In genomic region chr4:185202984-185203379, GRCh38 we compare ENCODE assay signal across 7 cellular contexts. TPM values are rescaled to one million over a fixed set of nuclear protein-coding genes. Genes with fewer than 3 reads are reported as not detected.
A peak's percentile ranks its signal among the peaks of the same experiment; 100 is the strongest.
DNase-seq lines count a peak whose midpoint lies in the region; ATAC-seq, FAIRE-seq and TF ChIP-seq lines count a peak whose summit lies in the region.

No MANE protein-coding gene starts in this region.

- intact Hi-C loops in HepG2 (cut with micrococcal nuclease; ENCODE audit: unreplicated experiment), result loop anchor here (5.0 kb wide), 2 partner anchors 61 to 194 kb away; partner anchors contain the start of genes ANKRD37, LRP2BP and SLC25A4

- FAIRE-seq in HepG2 (lab: Jason Lieb, UNC), result peak; percentile 40

- H3K9me3 Mint-ChIP-seq in activated naive CD8-positive, alpha-beta T cell (ENCODE audit: low read depth), result no peaks in the 10 kb centered on the region

- no peaks in the 10 kb centered on the region for H3K9me3 ChIP-seq in HepG2 (ENCODE audit: low read length)
- H3K9me3 ChIP-seq in upper lobe of left lung, result no peaks in the 10 kb centered on the region

- H3K27ac Mint-ChIP-seq in activated naive CD8-positive, alpha-beta T cell, result peak overlapping the region; percentile 99

- no peak for TF ChIP-seq POLR2A in HepG2 (IDR thresholded peaks at IDR 0.05; ENCODE audit: insufficient read depth in 1 of 2, low read depth in 2 of 2, low read length in 2 of 2)
- TF ChIP-seq POLR2A in upper lobe of left lung (IDR thresholded peaks at IDR 0.05), result no peak

- H3K27ac ChIP-seq in HepG2 (ENCODE audit: extremely low read length, insufficient read depth, low read length), result peak overlapping the region; percentile 96
- peak overlapping the region; percentile 92 to 97 (median 96) for H3K27ac ChIP-seq in upper lobe of left lung

- peak overlapping the region; percentile 95 for H3K4me3 Mint-ChIP-seq in activated naive CD8-positive, alpha-beta T cell

- peak; percentile 7 for ATAC-seq in GM19452 (IDR thresholded peaks at IDR 0.05; ENCODE audit: unreplicated experiment)
- peak; percentile 17 for ATAC-seq in HG03354 (IDR thresholded peaks at IDR 0.05; ENCODE audit: poor library complexity, severe bottlenecking, unreplicated experiment)
- ATAC-seq in HepG2, result peak; percentile 14
- no peak for ATAC-seq in upper lobe of left lung (ENCODE audit: low FRiP score in 2 of 2)

- no peak for DNase-seq in HepG2 (ENCODE audit: low spot score)
- no peak for DNase-seq in upper lobe of left lung
- no peak for DNase-seq in NCI-H2081 (lab: John Stamatoyannopoulos, UW)
- DNase-seq in HPDE6-E6E7 (ENCODE audit: extremely low spot score), result no peak

- H3K4me3 ChIP-seq in HepG2 (replicated peaks in 1 of 3; ENCODE audit: insufficient read depth in 1 of 3, low read depth in 2 of 3, low read length in 3 of 3) (peak overlapping the region; percentile 66 to 82 (median 73)), upper lobe of left lung (peak overlapping the region in 3 of 4 donors; percentile 74 to 82 (median 81))

- CTCF ChIA-PET in HepG2 (lab: Yijun Ruan, JAX; ENCODE audit: low intra/inter-chr PET ratio, low total read pairs), result no interaction called here

- H3K36me3 ChIP-seq in HepG2 (replicated peaks in 1 of 2; ENCODE audit: control insufficient read depth in 1 of 2, insufficient read depth in 2 of 2, low read length in 2 of 2), result peaks cover 0 to 5% of the 10 kb centered on the region in 2 experiments; a peak in 1 of 5 replicates
- no peaks in the 10 kb centered on the region for H3K36me3 ChIP-seq in upper lobe of left lung

- peak overlapping the region; percentile 97 for H3K9ac ChIP-seq in HepG2 (ENCODE audit: insufficient read depth, low read depth, low read length)

- no peaks in the 10 kb centered on the region for H3K27me3 ChIP-seq in HepG2 (ENCODE audit: control insufficient read depth in 1 of 2, insufficient read depth in 2 of 2, low read length in 2 of 2)
- no peaks in the 10 kb centered on the region for H3K27me3 ChIP-seq in upper lobe of left lung

- in situ Hi-C loops in HepG2 (cut with HindIII; ENCODE audit: extremely low pct_ligation_motif_present, low pct_unique_long_range_greater_than_20kb), result no loop called here

- 3% methylated on average over 7 of the region's 7 CpGs for WGBS in HepG2 (ENCODE audit: low lambda C conversion rate)
- 74 to 76% methylated on average over 7 of the region's 7 CpGs for WGBS in upper lobe of left lung, 2 donors

- peaks cover 39% of the 10 kb centered on the region for H3K4me1 Mint-ChIP-seq in activated naive CD8-positive, alpha-beta T cell (ENCODE audit: low read depth)

- H3K4me2 ChIP-seq in HepG2 (ENCODE audit: low read depth, low read length), result peak overlapping the region; percentile 98

- BruUV-seq in HepG2 (replicated peaks; lab: Mats Ljungman, UMichigan), result TSS peak; percentile 74

- POLR2A ChIA-PET in HepG2 (lab: Yijun Ruan, JAX), result interaction anchor here (1.6 to 3.2 kb wide), 2 partner anchors 9 to 60 kb away, joined by 4 to 16 read pairs; partner anchors contain the start of gene SLC25A4

- H4K20me1 ChIP-seq in HepG2 (ENCODE audit: insufficient read depth, low read length), result no peaks in the 10 kb centered on the region

- no peak overlapping the region for H2AFZ ChIP-seq in HepG2 (ENCODE audit: low read length)

- TF ChIP-seq RAD21 in HepG2 (CRISPR knock-in tag; IDR thresholded peaks at IDR 0.05), result no peak

- H3K4me1 ChIP-seq in HepG2 (ENCODE audit: insufficient read depth, low read length) (peaks cover 50% of the 10 kb centered on the region), upper lobe of left lung (peaks cover 16 to 30% (median 22%) of the 10 kb centered on the region in 4 donors)

- no peaks in the 10 kb centered on the region for H3K27me3 Mint-ChIP-seq in activated naive CD8-positive, alpha-beta T cell

- H3K79me2 ChIP-seq in HepG2 (ENCODE audit: insufficient read depth, low read length), result peaks cover 47% of the 10 kb centered on the region

- no peak for TF ChIP-seq CTCF in HepG2 (CRISPR knock-in tag; IDR thresholded peaks at IDR 0.05)
- no peak for TF ChIP-seq CTCF in upper lobe of left lung (IDR thresholded peaks at IDR 0.05)

- no peak for TF ChIP-seq EP300 in HepG2 (IDR thresholded peaks at IDR 0.05; ENCODE audit: low read depth in 2 of 2, low read length in 2 of 2)
- TF ChIP-seq EP300 in HepG2 (CRISPR knock-in tag; IDR thresholded peaks at IDR 0.05; ENCODE audit: borderline replicate concordance), result no peak
- no peak for TF ChIP-seq EP300 in upper lobe of left lung (IDR thresholded peaks at IDR 0.05)

- H3K36me3 Mint-ChIP-seq in activated naive CD8-positive, alpha-beta T cell, result no peaks in the 10 kb centered on the region

RNA-seq across cellular contexts. Expression of gene CFAP97, which starts 0.8 kb away (rescaled TPM):
- total RNA-seq in HepG2 (2016; rRNA removed; fragmentation: Illumina TruSeq; extraction: Trizol) (44.4 and 67.9 TPM in 2 replicates), upper lobe of left lung (10 to 100 TPM; 12.3 to 42.9 (median 24.0) TPM)
- 10.4 and 12.7 TPM in 2 replicates for total RNA-seq in HepG2 (2016; cell fraction: cytosol; rRNA removed; fragmentation: Illumina TruSeq; extraction: Trizol; ENCODE audit: low read depth)
- total RNA-seq in HepG2 (2016; cell fraction: insoluble cytoplasmic fraction; rRNA removed; fragmentation: Illumina TruSeq; extraction: Trizol), result 44.5 and 66.3 TPM in 2 replicates
- total RNA-seq in HepG2 (2016; cell fraction: membrane; rRNA removed; fragmentation: Illumina TruSeq; extraction: Trizol), result 34.3 and 42.9 TPM in 2 replicates
- 29.7 and 33.6 TPM in 2 replicates for total RNA-seq in HepG2 (2016; cell fraction: nucleus; rRNA removed; fragmentation: Illumina TruSeq; extraction: Trizol)
- 22.6 and 32.1 TPM in 2 replicates for polyA plus RNA-seq in HepG2 (2011; rRNA removed)
- 11.1 and 19.6 TPM in 2 replicates for polyA plus RNA-seq in HepG2 (2011; cell fraction: cytosol; rRNA removed)
- polyA plus RNA-seq in HepG2 (2011; cell fraction: nucleus; rRNA removed), result 8.6 and 13.8 TPM in 2 replicates
- polyA plus RNA-seq in HepG2 (2012), result 26.2 and 40.6 TPM in 2 replicates
- 3.5 and 4.6 TPM in 2 replicates for polyA plus RNA-seq in HepG2 (2016; cell fraction: cytosol; fragmentation: Illumina TruSeq; extraction: Trizol; ENCODE audit: low read depth)
- polyA plus RNA-seq in HepG2 (2016; cell fraction: insoluble cytoplasmic fraction; fragmentation: Illumina TruSeq; extraction: Trizol; ENCODE audit: low read depth), result 49.3 and 51.9 TPM in 2 replicates
- 14.3 and 17.2 TPM in 2 replicates for polyA plus RNA-seq in HepG2 (2016; cell fraction: membrane; fragmentation: Illumina TruSeq; extraction: Trizol; ENCODE audit: low read depth)
- 25.5 and 26.7 TPM in 2 replicates for polyA plus RNA-seq in HepG2 (2016; cell fraction: nucleus; fragmentation: Illumina TruSeq; extraction: Trizol; ENCODE audit: insufficient read depth, low read depth)
- polyA minus RNA-seq in HepG2 (2011; rRNA and poly(A)+ RNA removed; ENCODE audit: low replicate concordance), result 9.1 and 15.6 TPM in 2 replicates
- 25.9 and 35.6 TPM in 2 replicates for polyA minus RNA-seq in HepG2 (2011; cell fraction: cytosol; rRNA and poly(A)+ RNA removed)
- polyA minus RNA-seq in HepG2 (2011; cell fraction: nucleus; rRNA and poly(A)+ RNA removed), result 51.6 and 68.6 TPM in 2 replicates

RNA-seq across cellular contexts. Expression of gene SNX25, which starts 6.4 kb away (rescaled TPM):
- total RNA-seq in HepG2 (2016; rRNA removed; fragmentation: Illumina TruSeq; extraction: Trizol), result 19.7 and 23.4 TPM in 2 replicates
- total RNA-seq in HepG2 (2016; cell fraction: cytosol; rRNA removed; fragmentation: Illumina TruSeq; extraction: Trizol; ENCODE audit: low read depth), result 116 and 134 TPM in 2 replicates
- 18.7 and 25.1 TPM in 2 replicates for total RNA-seq in HepG2 (2016; cell fraction: insoluble cytoplasmic fraction; rRNA removed; fragmentation: Illumina TruSeq; extraction: Trizol)
- total RNA-seq in HepG2 (2016; cell fraction: membrane; rRNA removed; fragmentation: Illumina TruSeq; extraction: Trizol), result 50.6 and 53.0 TPM in 2 replicates
- 24.7 and 25.8 TPM in 2 replicates for total RNA-seq in HepG2 (2016; cell fraction: nucleus; rRNA removed; fragmentation: Illumina TruSeq; extraction: Trizol)
- 21.2 and 23.5 TPM in 2 replicates for polyA plus RNA-seq in HepG2 (2011; rRNA removed)
- 6.4 and 11.9 TPM in 2 replicates for polyA plus RNA-seq in HepG2 (2011; cell fraction: cytosol; rRNA removed)
- 11.8 and 16.0 TPM in 2 replicates for polyA plus RNA-seq in HepG2 (2011; cell fraction: nucleus; rRNA removed)
- polyA plus RNA-seq in HepG2 (2012), result 23.5 and 24.1 TPM in 2 replicates
- polyA plus RNA-seq in HepG2 (2016; cell fraction: cytosol; fragmentation: Illumina TruSeq; extraction: Trizol; ENCODE audit: low read depth), result 5.2 and 5.6 TPM in 2 replicates
- 15.3 and 15.6 TPM in 2 replicates for polyA plus RNA-seq in HepG2 (2016; cell fraction: insoluble cytoplasmic fraction; fragmentation: Illumina TruSeq; extraction: Trizol; ENCODE audit: low read depth)
- 11.4 and 12.9 TPM in 2 replicates for polyA plus RNA-seq in HepG2 (2016; cell fraction: membrane; fragmentation: Illumina TruSeq; extraction: Trizol; ENCODE audit: low read depth)
- 22.3 and 22.4 TPM in 2 replicates for polyA plus RNA-seq in HepG2 (2016; cell fraction: nucleus; fragmentation: Illumina TruSeq; extraction: Trizol; ENCODE audit: insufficient read depth, low read depth)
- 32.3 and 43.0 TPM in 2 replicates for polyA minus RNA-seq in HepG2 (2011; rRNA and poly(A)+ RNA removed; ENCODE audit: low replicate concordance)
- polyA minus RNA-seq in HepG2 (2011; cell fraction: cytosol; rRNA and poly(A)+ RNA removed), result 21.2 and 26.6 TPM in 2 replicates
- 47.5 and 59.8 TPM in 2 replicates for polyA minus RNA-seq in HepG2 (2011; cell fraction: nucleus; rRNA and poly(A)+ RNA removed)
- total RNA-seq in upper lobe of left lung, result 100 to 1,000 TPM in 4 of 6 donors, 10 to 100 TPM in 2; 62.9 to 178 (median 123) TPM

RNA-seq across cellular contexts. Expression of gene SLC25A4, which starts 59.9 kb away (rescaled TPM):
- 42.1 and 48.7 TPM in 2 replicates for total RNA-seq in HepG2 (2016; rRNA removed; fragmentation: Illumina TruSeq; extraction: Trizol)
- total RNA-seq in HepG2 (2016; cell fraction: cytosol; rRNA removed; fragmentation: Illumina TruSeq; extraction: Trizol; ENCODE audit: low read depth), result 8.2 and 8.9 TPM in 2 replicates
- total RNA-seq in HepG2 (2016; cell fraction: insoluble cytoplasmic fraction; rRNA removed; fragmentation: Illumina TruSeq; extraction: Trizol), result 40.6 and 49.4 TPM in 2 replicates
- total RNA-seq in HepG2 (2016; cell fraction: membrane; rRNA removed; fragmentation: Illumina TruSeq; extraction: Trizol), result 18.7 and 22.7 TPM in 2 replicates
- total RNA-seq in HepG2 (2016; cell fraction: nucleus; rRNA removed; fragmentation: Illumina TruSeq; extraction: Trizol), result 17.1 TPM in 2 replicates
- polyA plus RNA-seq in HepG2 (2011; rRNA removed), result 28.7 and 30.3 TPM in 2 replicates
- 22.8 and 25.8 TPM in 2 replicates for polyA plus RNA-seq in HepG2 (2011; cell fraction: cytosol; rRNA removed)
- polyA plus RNA-seq in HepG2 (2011; cell fraction: nucleus; rRNA removed), result 45.0 and 49.3 TPM in 2 replicates
- polyA plus RNA-seq in HepG2 (2012), result 19.3 and 20.6 TPM in 2 replicates
- 8.9 and 13.1 TPM in 2 replicates for polyA plus RNA-seq in HepG2 (2016; cell fraction: cytosol; fragmentation: Illumina TruSeq; extraction: Trizol; ENCODE audit: low read depth)
- 53.7 and 53.8 TPM in 2 replicates for polyA plus RNA-seq in HepG2 (2016; cell fraction: insoluble cytoplasmic fraction; fragmentation: Illumina TruSeq; extraction: Trizol; ENCODE audit: low read depth)
- polyA plus RNA-seq in HepG2 (2016; cell fraction: membrane; fragmentation: Illumina TruSeq; extraction: Trizol; ENCODE audit: low read depth), result 13.8 and 19.5 TPM in 2 replicates
- 31.2 and 32.5 TPM in 2 replicates for polyA plus RNA-seq in HepG2 (2016; cell fraction: nucleus; fragmentation: Illumina TruSeq; extraction: Trizol; ENCODE audit: insufficient read depth, low read depth)
- polyA minus RNA-seq in HepG2 (2011; rRNA and poly(A)+ RNA removed; ENCODE audit: low replicate concordance), result 19.1 and 23.5 TPM in 2 replicates
- polyA minus RNA-seq in HepG2 (2011; cell fraction: cytosol; rRNA and poly(A)+ RNA removed), result 8.8 and 12.7 TPM in 2 replicates
- 12.7 and 16.2 TPM in 2 replicates for polyA minus RNA-seq in HepG2 (2011; cell fraction: nucleus; rRNA and poly(A)+ RNA removed)
- total RNA-seq in upper lobe of left lung, result 10 to 100 TPM; 11.5 to 46.1 (median 30.1) TPM

Comparison
In these comparisons a context has a peak if more than half of its experiments do, and no peak if none do; other contexts are left out.
1. ATAC-seq: peak in GM19452 (single experiment), HG03354 (single experiment) and HepG2 (single experiment); none in upper lobe of left lung (0 of 2).